Comparison of ENCODE assay signal across 9 cellular contexts in the genomic region with DNA sequence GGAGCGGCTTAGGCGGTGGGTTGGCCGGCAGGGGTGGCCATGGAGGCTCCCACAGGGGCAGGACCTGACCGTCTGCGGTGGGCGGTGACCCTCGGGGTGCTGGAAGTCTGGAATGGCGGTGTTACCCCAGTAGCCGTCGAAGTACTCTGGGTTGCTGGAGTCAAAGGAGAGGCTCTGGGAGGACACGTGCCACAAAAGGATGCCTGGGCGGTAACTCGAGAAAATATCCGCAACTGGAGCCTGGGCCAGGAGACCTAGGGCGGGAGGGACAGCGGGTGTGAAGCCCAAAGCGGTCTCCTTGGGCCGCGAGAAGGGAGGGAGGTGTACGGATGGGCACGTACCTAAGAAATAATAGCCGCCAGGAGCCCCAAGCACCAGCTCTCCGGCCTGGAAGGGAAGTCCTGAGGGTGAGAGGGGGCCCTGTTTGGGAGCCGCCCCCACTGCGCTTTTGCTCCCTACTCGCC. TPM values are rescaled to one million over a fixed set of nuclear protein-coding genes. Genes with fewer than 3 reads are reported as not detected.
A peak's percentile ranks its signal among the peaks of the same experiment; 100 is the strongest.
DNase-seq lines count a peak whose midpoint lies in the region; ATAC-seq, FAIRE-seq and TF ChIP-seq lines count a peak whose summit lies in the region.
"Had no signal": no experiment of that assay in that cellular context is flagged by ENCODE, and none has a peak within 500 bp of the region (broad histone marks: within the 10 kb centered on the region; RNA-seq: fewer than 3 reads in every experiment).

No MANE protein-coding gene starts in this region.

- peak overlapping the region; percentile 87 for H2AFZ ChIP-seq in K562 (ENCODE audit: low read depth, low read length)

- TF ChIP-seq RAD21 in K562 (CRISPR knock-in tag; conservative IDR thresholded peaks at IDR 0.05 in 1 of 2, IDR thresholded peaks at IDR 0.05 in 1 of 2) = no peak

- H3K27ac ChIP-seq in K562 (ENCODE audit: extremely low read depth, low read depth, low read length) (peak overlapping the region; percentile 27), lower lobe of right lung (no peak overlapping the region)

- H3K4me1 Mint-ChIP-seq in activated T-cell treated with anti-CD3 and anti-CD28 coated beads, Interleukin-2, amount 50 U/mL, for 4 hours (ENCODE audit: low read depth) = peaks cover 15% of the 10 kb centered on the region
- H3K4me1 Mint-ChIP-seq in type B pancreatic cell (ENCODE audit: unreplicated experiment) = peaks cover 10% of the 10 kb centered on the region

- H4K20me1 ChIP-seq in K562 (replicated peaks; ENCODE audit: control insufficient read depth, insufficient read depth, low read length) = no peaks in the 10 kb centered on the region

- in situ Hi-C loops in K562 (cut with MboI) = no loop called here

- peak overlapping the region; percentile 58 for H3K4me3 ChIP-seq in K562
- peak overlapping the region; percentile 61 for H3K4me3 ChIP-seq in lower lobe of right lung

- WGBS in K562 (ENCODE audit: insufficient coverage, low coverage, missing lambda C conversion rate) = 32% methylated on average over 22 of the region's 26 CpGs

- H3K9me1 ChIP-seq in K562 (ENCODE audit: control insufficient read depth, insufficient read depth, low read length) = no peaks in the 10 kb centered on the region

- H3K36me3 Mint-ChIP-seq in activated T-cell treated with anti-CD3 and anti-CD28 coated beads, Interleukin-2, amount 50 U/mL, for 4 hours (ENCODE audit: insufficient read depth) = no peaks in the 10 kb centered on the region
- no peaks in the 10 kb centered on the region for H3K36me3 Mint-ChIP-seq in type B pancreatic cell

- H3K36me3 ChIP-seq in K562 (ENCODE audit: control insufficient read depth, insufficient read depth, low read length) = no peaks in the 10 kb centered on the region
- no peaks in the 10 kb centered on the region for H3K36me3 ChIP-seq in lower lobe of right lung

- BruUV-seq in K562 (replicated peaks; lab: Mats Ljungman, UMichigan) = no TSS peak

- H3K9ac ChIP-seq in K562 (ENCODE audit: insufficient read depth in 1 of 2, low read depth in 2 of 2, low read length in 2 of 2) = peak overlapping the region; percentile 53 to 91; a peak in 3 of 4 replicates

- ATAC-seq in activated T-cell treated with anti-CD3 and anti-CD28 coated beads, Interleukin-2, amount 50 U/mL, for 4 hours = no peak
- ATAC-seq in K562 (no peak), lower lobe of right lung (peak; percentile 14 to 18)

- FAIRE-seq in K562 (lab: Jason Lieb, UNC) = no peak
- FAIRE-seq in H54 (lab: Jason Lieb, UNC) = no peak
- FAIRE-seq: G401.6 had no signal

- no peaks in the 10 kb centered on the region for H3K9me3 Mint-ChIP-seq in activated T-cell treated with anti-CD3 and anti-CD28 coated beads, Interleukin-2, amount 50 U/mL, for 4 hours
- no peaks in the 10 kb centered on the region for H3K9me3 Mint-ChIP-seq in type B pancreatic cell

- TF ChIP-seq CTCF in K562 (IDR thresholded peaks at IDR 0.05 in 2 of 3, conservative IDR thresholded peaks at IDR 0.05 in 1 of 3; ENCODE audit: insufficient read depth in 2 of 3, low read depth in 1 of 3, low read length in 3 of 3) = no peak
- no peak for TF ChIP-seq CTCF in lower lobe of right lung (IDR thresholded peaks at IDR 0.05)
- TF ChIP-seq CTCF in type B pancreatic cell (conservative IDR thresholded peaks at IDR 0.05) = no peak

- H3K27me3 Mint-ChIP-seq in activated T-cell treated with anti-CD3 and anti-CD28 coated beads, Interleukin-2, amount 50 U/mL, for 4 hours (ENCODE audit: low read depth) = peaks cover 16% of the 10 kb centered on the region
- H3K27me3 Mint-ChIP-seq in type B pancreatic cell = peaks cover 40% of the 10 kb centered on the region

- POLR2A ChIA-PET in K562 (lab: Yijun Ruan, JAX) = interaction anchor here (0.6 to 1.8 kb wide), 11 partner anchors 9 to 286 kb away, joined by 3 to 7 read pairs (median 3); a partner anchor contains a TSS

- H3K27me3 ChIP-seq in K562 (ENCODE audit: control insufficient read depth in 2 of 2, insufficient read depth in 2 of 2, low read length in 2 of 2) = no peaks in the 10 kb centered on the region; a peak in 1 of 5 replicates
- H3K27me3 ChIP-seq in lower lobe of right lung (ENCODE audit: low read depth) = peaks cover 17% of the 10 kb centered on the region

- peak overlapping the region; percentile 67 for H3K4me2 ChIP-seq in K562 (ENCODE audit: insufficient read depth, low read length)

- peaks cover 26 to 40% of the 10 kb centered on the region in 2 experiments for H3K4me1 ChIP-seq in K562 (replicated peaks in 1 of 2; ENCODE audit: control insufficient read depth in 2 of 2, insufficient read depth in 2 of 2, low read length in 2 of 2)
- peaks cover 16% of the 10 kb centered on the region for H3K4me1 ChIP-seq in lower lobe of right lung

- intact Hi-C loops in K562 (cut with micrococcal nuclease) = loop anchor here (5.0 kb wide), 1 partner anchor 117 kb away; a partner anchor contains a TSS
- intact Hi-C loops in lower lobe of right lung (cut with DNase I) = no loop called here

- no peak overlapping the region for H3K27ac Mint-ChIP-seq in type B pancreatic cell

- CTCF ChIA-PET in K562 (lab: Yijun Ruan, JAX; ENCODE audit: low intra/inter-chr PET ratio) = no interaction called here

- H3K79me2 ChIP-seq in K562 (ENCODE audit: control insufficient read depth, insufficient read depth, low read length) = peaks cover 7% of the 10 kb centered on the region; the same call in 2 of the 3 replicates

- no peak for TF ChIP-seq POLR2A in K562 (conservative IDR thresholded peaks at IDR 0.05)
- no peak for TF ChIP-seq POLR2A in H54 (IDR thresholded peaks at IDR 0.05; ENCODE audit: low read depth, low read length)

- H3K9me3 ChIP-seq in K562 (replicated peaks; ENCODE audit: control insufficient read depth, insufficient read depth, low read depth, low read length) (no peaks in the 10 kb centered on the region), lower lobe of right lung (no peaks in the 10 kb centered on the region)

- TF ChIP-seq EP300 in K562 (IDR thresholded peaks at IDR 0.05; ENCODE audit: low read length) = no peak

- DNase-seq in activated T-cell treated with anti-CD3 and anti-CD28 coated beads, Interleukin-2, amount 50 U/mL, for 4 hours = no peak
- no peak for DNase-seq in activated T-cell treated with anti-CD3 and anti-CD28 coated beads, Interleukin-2, amount 50 U/mL, for 48 hours
- DNase-seq in K562 (ENCODE audit: extremely low read depth in 1 of 4, low spot score in 3 of 4) = no peak
- DNase-seq in lower lobe of right lung = no peak
- no peak for DNase-seq in type B pancreatic cell (ENCODE audit: extremely low spot score, unreplicated experiment)
- no peak for DNase-seq in H54 (ENCODE audit: insufficient read length, low spot score)
- DNase-seq in stimulated activated CD4-positive, alpha-beta T cell treated with anti-CD3 and anti-CD28 coated beads, Interleukin-4, amount 100 ng/mL, for 24 hours = no peak
- DNase-seq in iPS-NIHi11 (ENCODE audit: low spot score) = no peak

- peak overlapping the region; percentile 71 for H3K4me3 Mint-ChIP-seq in activated T-cell treated with anti-CD3 and anti-CD28 coated beads, Interleukin-2, amount 50 U/mL, for 4 hours
- peak overlapping the region; percentile 86 for H3K4me3 Mint-ChIP-seq in type B pancreatic cell

RNA-seq across cellular contexts. Expression of a gene that starts 4.6 kb away (rescaled TPM):
- total RNA-seq in activated T-cell treated with anti-CD3 and anti-CD28 coated beads, Interleukin-2, amount 50 U/mL, for 4 hours = 1 to 10 TPM in 2 of 3 donors, under 1 TPM in 1; 0.90 to 1.8 (median 1.1) TPM
- 22.8 and 48.7 TPM in 2 replicates for total RNA-seq in K562 (2011; cell fraction: chromatin; rRNA removed; ENCODE audit: low replicate concordance)
- 27.3 and 34.7 TPM in 2 replicates for total RNA-seq in K562 (2011; cell fraction: nucleolus; rRNA removed)
- 19.9 and 22.4 TPM in 2 replicates for total RNA-seq in K562 (2011; cell fraction: nucleoplasm; rRNA removed)
- 8.8 and 14.2 TPM in 2 replicates for total RNA-seq in K562 (2014; rRNA removed)
- 3.3 and 5.6 TPM in 2 replicates for total RNA-seq in K562 (2014; rRNA removed; fragmentation: Illumina TruSeq; extraction: Trizol)
- 4.8 and 5.2 TPM in 2 replicates for total RNA-seq in K562 (2015; rRNA removed; fragmentation: Illumina TruSeq; extraction: Trizol)
- 25.1 and 26.4 TPM in 2 replicates for total RNA-seq in K562 (2021)
- polyA plus RNA-seq in K562 (2011; rRNA removed) = 3.5 and 9.4 TPM in 2 replicates
- polyA plus RNA-seq in K562 (2011; cell fraction: cytosol; rRNA removed) = 4.3 and 5.3 TPM in 2 replicates
- 35.4 and 49.7 TPM in 2 replicates for polyA plus RNA-seq in K562 (2011; cell fraction: nucleus; rRNA removed)
- polyA plus RNA-seq in K562 (2012) = 16.0 and 29.7 TPM in 2 replicates
- polyA plus RNA-seq in K562 (2014; fragmentation: Illumina TruSeq; extraction: Trizol) = 7.9 and 10.1 TPM in 2 replicates
- 1 to 10 TPM; 1.1 to 1.6 TPM for polyA plus RNA-seq in K562 (2014; fragmentation: Nextera tagmentation; extraction: Ambion mirVana)
- polyA plus RNA-seq in K562 (2014; rRNA removed) = 16.9 and 17.0 TPM in 2 replicates
- polyA minus RNA-seq in K562 (2011; rRNA and poly(A)+ RNA removed) = 1.8 and 2.6 TPM in 2 replicates
- polyA minus RNA-seq in K562 (2011; cell fraction: cytosol; rRNA and poly(A)+ RNA removed) = 5.7 and 7.7 TPM in 2 replicates
- 10.6 and 13.4 TPM in 2 replicates for polyA minus RNA-seq in K562 (2011; cell fraction: nucleus; rRNA and poly(A)+ RNA removed)
- total RNA-seq in lower lobe of right lung = 5.2 TPM
- 0.69 and 8.8 TPM in 2 replicates for total RNA-seq in type B pancreatic cell (ENCODE audit: low replicate concordance)

RNA-seq across cellular contexts. Expression of a gene that starts 21.2 kb away (rescaled TPM):
- total RNA-seq in activated T-cell treated with anti-CD3 and anti-CD28 coated beads, Interleukin-2, amount 50 U/mL, for 4 hours = under 1 TPM; 0.24 to 0.33 (median 0.27) TPM
- 2.2 and 9.3 TPM in 2 replicates for total RNA-seq in K562 (2011; cell fraction: chromatin; rRNA removed; ENCODE audit: low replicate concordance)
- total RNA-seq in K562 (2011; cell fraction: nucleolus; rRNA removed) = 10.4 and 11.3 TPM in 2 replicates
- total RNA-seq in K562 (2011; cell fraction: nucleoplasm; rRNA removed) = 6.5 and 7.2 TPM in 2 replicates
- 7.3 and 10.2 TPM in 2 replicates for total RNA-seq in K562 (2014; rRNA removed)
- total RNA-seq in K562 (2014; rRNA removed; fragmentation: Illumina TruSeq; extraction: Trizol) = 0.44 and 0.54 TPM in 2 replicates
- 1.2 and 1.4 TPM in 2 replicates for total RNA-seq in K562 (2015; rRNA removed; fragmentation: Illumina TruSeq; extraction: Trizol)
- total RNA-seq in K562 (2021) = 7.0 and 8.6 TPM in 2 replicates
- 2.5 and 5.2 TPM in 2 replicates for polyA plus RNA-seq in K562 (2011; rRNA removed)
- 5.0 and 11.3 TPM in 2 replicates for polyA plus RNA-seq in K562 (2011; cell fraction: cytosol; rRNA removed)
- polyA plus RNA-seq in K562 (2011; cell fraction: nucleus; rRNA removed) = 7.6 and 9.3 TPM in 2 replicates
- polyA plus RNA-seq in K562 (2012) = 3.1 and 8.9 TPM in 2 replicates
- 1.2 and 2.4 TPM in 2 replicates for polyA plus RNA-seq in K562 (2014; fragmentation: Illumina TruSeq; extraction: Trizol)
- under 1 TPM in 1 of 2 experiments, not detected in 1; 0.10 TPM for polyA plus RNA-seq in K562 (2014; fragmentation: Nextera tagmentation; extraction: Ambion mirVana)
- 4.5 and 5.7 TPM in 2 replicates for polyA plus RNA-seq in K562 (2014; rRNA removed)
- polyA minus RNA-seq in K562 (2011; rRNA and poly(A)+ RNA removed) = 1.6 and 2.1 TPM in 2 replicates
- polyA minus RNA-seq in K562 (2011; cell fraction: cytosol; rRNA and poly(A)+ RNA removed) = 2.9 and 4.5 TPM in 2 replicates
- 1.6 and 3.9 TPM in 2 replicates for polyA minus RNA-seq in K562 (2011; cell fraction: nucleus; rRNA and poly(A)+ RNA removed)
- total RNA-seq in lower lobe of right lung = 1.2 TPM
- total RNA-seq in type B pancreatic cell (ENCODE audit: low replicate concordance) = 13.3 and 34.7 TPM in 2 replicates

RNA-seq across cellular contexts. Expression of a gene that starts 39.8 kb away (rescaled TPM):
- 10 to 100 TPM; 32.0 to 39.5 (median 36.5) TPM for total RNA-seq in activated T-cell treated with anti-CD3 and anti-CD28 coated beads, Interleukin-2, amount 50 U/mL, for 4 hours
- 22.1 and 107 TPM in 2 replicates for total RNA-seq in K562 (2011; cell fraction: chromatin; rRNA removed; ENCODE audit: low replicate concordance)
- total RNA-seq in K562 (2011; cell fraction: nucleolus; rRNA removed) = 206 and 251 TPM in 2 replicates
- 71.4 and 95.0 TPM in 2 replicates for total RNA-seq in K562 (2011; cell fraction: nucleoplasm; rRNA removed)
- total RNA-seq in K562 (2014; rRNA removed) = 51.0 and 69.9 TPM in 2 replicates
- 9.6 and 15.6 TPM in 2 replicates for total RNA-seq in K562 (2014; rRNA removed; fragmentation: Illumina TruSeq; extraction: Trizol)
- total RNA-seq in K562 (2015; rRNA removed; fragmentation: Illumina TruSeq; extraction: Trizol) = 20.7 and 21.4 TPM in 2 replicates
- 69.9 and 75.3 TPM in 2 replicates for total RNA-seq in K562 (2021)
- polyA plus RNA-seq in K562 (2011; rRNA removed) = 11.5 and 62.4 TPM in 2 replicates
- polyA plus RNA-seq in K562 (2011; cell fraction: cytosol; rRNA removed) = 34.3 and 53.6 TPM in 2 replicates
- 101 and 122 TPM in 2 replicates for polyA plus RNA-seq in K562 (2011; cell fraction: nucleus; rRNA removed)
- polyA plus RNA-seq in K562 (2012) = 77.5 and 193 TPM in 2 replicates
- 35.2 and 63.4 TPM in 2 replicates for polyA plus RNA-seq in K562 (2014; fragmentation: Illumina TruSeq; extraction: Trizol)
- polyA plus RNA-seq in K562 (2014; fragmentation: Nextera tagmentation; extraction: Ambion mirVana) = 1 to 10 TPM; 5.4 to 5.9 TPM
- polyA plus RNA-seq in K562 (2014; rRNA removed) = 36.4 and 36.6 TPM in 2 replicates
- polyA minus RNA-seq in K562 (2011; rRNA and poly(A)+ RNA removed) = 6.6 and 12.3 TPM in 2 replicates
- polyA minus RNA-seq in K562 (2011; cell fraction: cytosol; rRNA and poly(A)+ RNA removed) = 47.6 and 80.7 TPM in 2 replicates
- polyA minus RNA-seq in K562 (2011; cell fraction: nucleus; rRNA and poly(A)+ RNA removed) = 31.0 and 38.4 TPM in 2 replicates
- 1,241 TPM for total RNA-seq in lower lobe of right lung
- 183 and 236 TPM in 2 replicates for total RNA-seq in type B pancreatic cell (ENCODE audit: low replicate concordance)

Comparison
In these comparisons a context has a peak if more than half of its experiments do, and no peak if none do; other contexts are left out.
1. ATAC-seq: peak in lower lobe of right lung (2 of 2); none in activated T-cell treated with anti-CD3 and anti-CD28 coated beads, Interleukin-2, amount 50 U/mL, for 4 hours (0 of 2) and K562 (single experiment).